Comparison of ENCODE assay signal across 8 cellular contexts in the genomic region with DNA sequence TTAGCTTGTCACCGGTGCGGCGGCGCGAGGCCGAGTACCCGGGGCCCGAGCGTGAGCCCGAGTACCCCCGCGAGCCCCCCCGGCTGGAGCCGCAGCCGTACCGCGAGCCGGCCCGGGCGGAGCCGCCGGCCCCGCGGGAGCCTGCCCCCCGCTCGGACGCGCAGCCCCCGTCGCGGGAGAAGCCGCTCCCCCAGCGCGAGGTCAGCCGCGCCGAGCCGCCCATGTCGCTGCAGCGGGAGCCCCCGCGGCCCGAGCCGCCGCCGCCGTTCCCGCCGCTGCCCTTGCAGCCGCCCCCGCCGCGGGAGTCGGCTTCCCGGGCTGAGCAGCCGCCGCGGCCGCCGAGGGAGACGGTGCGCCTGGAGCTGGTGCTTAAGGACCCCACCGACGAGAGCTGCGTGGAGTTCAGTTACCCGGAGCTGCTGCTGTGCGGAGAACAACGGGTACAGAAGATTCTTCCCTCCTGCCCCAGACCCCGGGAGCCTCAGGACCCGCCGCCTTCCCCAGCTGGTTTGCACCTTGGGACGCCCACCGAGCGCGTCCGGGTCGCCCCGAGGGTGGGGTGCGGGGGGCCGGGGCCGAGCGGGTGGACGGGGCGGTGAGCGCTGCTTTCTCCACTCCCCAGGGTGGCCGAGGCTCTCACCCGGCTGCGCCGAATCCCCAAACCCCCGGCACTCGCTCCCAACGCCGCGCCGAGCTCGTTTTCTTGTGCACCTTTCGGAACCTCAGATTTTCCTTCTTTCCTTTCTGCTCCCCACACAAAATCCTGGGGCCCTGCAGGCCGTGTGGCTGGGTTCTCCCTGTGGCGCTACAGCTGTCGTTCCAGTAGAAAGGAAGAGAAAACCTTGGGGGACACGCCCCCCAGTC. TPM values are rescaled to one million over a fixed set of nuclear protein-coding genes. Genes with fewer than 3 reads are reported as not detected.
A peak's percentile ranks its signal among the peaks of the same experiment; 100 is the strongest.
DNase-seq lines count a peak whose midpoint lies in the region; ATAC-seq, FAIRE-seq and TF ChIP-seq lines count a peak whose summit lies in the region.

No MANE protein-coding gene starts in this region.

- TF ChIP-seq RAD21 in A549 (conservative IDR thresholded peaks at IDR 0.05 in 1 of 2, IDR thresholded peaks at IDR 0.05 in 1 of 2), result no peak

- FAIRE-seq in A549 (lab: Jason Lieb, UNC), result no peak

- H3K79me2 ChIP-seq in osteoblast (ENCODE audit: insufficient read depth, low read length), result peaks cover 48% of the 10 kb centered on the region

- WGBS in A549 (ENCODE audit: missing lambda C conversion rate), result 1% methylated on average over 18 of the region's 101 CpGs
- 0 to 1% methylated on average over 1 to 20 of the region's 101 CpGs for WGBS in gastroesophageal sphincter (ENCODE audit: low coverage in 1 of 2), 2 donors

- peaks cover 32% of the 10 kb centered on the region for H3K4me1 ChIP-seq in A549
- peaks cover 0 to 41% (median 4%) of the 10 kb centered on the region in 3 donors for H3K4me1 ChIP-seq in gastroesophageal sphincter
- H3K4me1 ChIP-seq in osteoblast (ENCODE audit: insufficient read depth, low read length), result peaks cover 5% of the 10 kb centered on the region

- TF ChIP-seq EP300 in A549 (IDR thresholded peaks at IDR 0.05) (no peak), gastroesophageal sphincter (IDR thresholded peaks at IDR 0.05) (no peak)

- DNase-seq in A549 (ENCODE audit: low read depth in 1 of 2, low spot score in 1 of 2) (peak; percentile 11 to 32), NCI-H748 treated with DMSO at 0.1 percent for 48 hours (lab: John Stamatoyannopoulos, UW) (peak; percentile 23), osteoblast (ENCODE audit: insufficient read length, low spot score, missing footprints) (peak; percentile 89), NCI-H446 treated with DMSO at 0.1 percent for 48 hours (lab: John Stamatoyannopoulos, UW) (no peak)
- DNase-seq in activated effector memory CD4-positive, alpha-beta T cell treated with anti-CD3 and anti-CD28 coated beads, Interleukin-2, amount 50 U/mL, for 16 hours, result peak; percentile 70

- TF ChIP-seq POLR2A in A549 (IDR thresholded peaks at IDR 0.05; ENCODE audit: low read length) (no peak), gastroesophageal sphincter (IDR thresholded peaks at IDR 0.05) (no peak)

- ATAC-seq in A549 (peak; percentile 19 to 59), GM18498 (IDR thresholded peaks at IDR 0.05; ENCODE audit: unreplicated experiment) (peak; percentile 48), HG02870 (IDR thresholded peaks at IDR 0.05; ENCODE audit: unreplicated experiment) (peak; percentile 25), gastroesophageal sphincter (peak; percentile 59)

- H3K27ac ChIP-seq in A549 (peak overlapping the region; percentile 86 to 96), gastroesophageal sphincter (peak overlapping the region; percentile 81 to 99 (median 98)), osteoblast (ENCODE audit: low read depth, low read length) (peak overlapping the region; percentile 85)

- peak overlapping the region; percentile 78 for H3K4me3 ChIP-seq in A549
- peak overlapping the region; percentile 71 to 92 for H3K4me3 ChIP-seq in gastroesophageal sphincter
- H3K4me3 ChIP-seq in osteoblast (ENCODE audit: insufficient read depth, low read length), result peak overlapping the region; percentile 97

- H3K27me3 ChIP-seq in gastroesophageal sphincter (no peaks in the 10 kb centered on the region), osteoblast (ENCODE audit: insufficient read depth, low read length) (no peaks in the 10 kb centered on the region)

- no peak for TF ChIP-seq CTCF in A549 (IDR thresholded peaks at IDR 0.05)
- TF ChIP-seq CTCF in gastroesophageal sphincter (IDR thresholded peaks at IDR 0.05), result peak in 1 of 4 experiments; percentile 11
- TF ChIP-seq CTCF in osteoblast (IDR thresholded peaks at IDR 0.05; ENCODE audit: extremely low read depth, low read depth, low read length), result no peak

- H3K36me3 ChIP-seq in gastroesophageal sphincter (no peaks in the 10 kb centered on the region), osteoblast (ENCODE audit: insufficient read depth, low read length) (no peaks in the 10 kb centered on the region)

- peak overlapping the region; percentile 99 for H2AFZ ChIP-seq in osteoblast (ENCODE audit: low read length)

- H3K4me2 ChIP-seq in A549 (peak overlapping the region; percentile 97), osteoblast (ENCODE audit: insufficient read depth, low read length) (peak overlapping the region; percentile 93)

- CTCF ChIA-PET in A549 (lab: Yijun Ruan, JAX), result interaction anchor here (0.6 to 1.7 kb wide), 3 partner anchors 98 to 157 kb away, joined by 3 to 5 read pairs (median 3); a partner anchor contains a TSS

- H3K9me3 ChIP-seq in A549, result no peaks in the 10 kb centered on the region
- H3K9me3 ChIP-seq in gastroesophageal sphincter, result no peaks in the 10 kb centered on the region
- no peaks in the 10 kb centered on the region for H3K9me3 ChIP-seq in osteoblast (ENCODE audit: low read depth, low read length)

- POLR2A ChIA-PET in A549 (lab: Yijun Ruan, JAX), result interaction anchor here (1.9 kb wide), 1 partner anchor 98 kb away, joined by 8 read pairs; a partner anchor contains a TSS

- peaks cover 9% of the 10 kb centered on the region for H4K20me1 ChIP-seq in osteoblast (ENCODE audit: insufficient read depth, low read length)

TF ChIP-seq in A549, 52 proteins besides CTCF, POLR2A, EP300 and RAD21:
- TF ChIP-seq KDM5A (IDR thresholded peaks at IDR 0.05) (0 out of 2 replicates have a peak, but pooled peaks have one; percentile 0), KDM1A (IDR thresholded peaks at IDR 0.05; ENCODE audit: low read depth) (no peak)
TF ChIP-seq in A549: peak in this region for 1.

RNA-seq across cellular contexts. Expression of gene UBN2, which starts 0.7 kb away (rescaled TPM):
- 5.6 and 5.7 TPM in 2 replicates for polyA plus RNA-seq in A549 (2011; rRNA removed)
- polyA plus RNA-seq in A549 (2012; cell fraction: cytosol; rRNA removed), result 0.73 and 0.87 TPM in 2 replicates
- polyA plus RNA-seq in A549 (2012; cell fraction: nucleus; rRNA removed), result 1.2 and 1.8 TPM in 2 replicates
- polyA plus RNA-seq in A549 (2017; fragmentation: RNase III; extraction: RNeasy Plus Mini Kit Qiagen cat#74134 plus additional on column Dnase treatment), result 1.8 to 2.2 TPM (median 2.1 TPM) in 3 replicates
- 6.9 and 7.0 TPM in 2 replicates for polyA minus RNA-seq in A549 (2011; rRNA and poly(A)+ RNA removed)
- 10 to 100 TPM in 3 of 4 donors, 1 to 10 TPM in 1; 9.1 to 18.5 (median 12.5) TPM for total RNA-seq in gastroesophageal sphincter
- total RNA-seq in osteoblast, result 9.8 and 10.0 TPM in 2 replicates
